ENCODE assay signal across 8 cellular contexts in genomic region chr9:97954550-97954989, GRCh38. TPM values are rescaled to one million over a fixed set of nuclear protein-coding genes. Genes with fewer than 3 reads are reported as not detected.
DNase-seq lines count a peak whose midpoint lies in the region; ATAC-seq and TF ChIP-seq lines count a peak whose summit lies in the region.

No MANE protein-coding gene starts in this region.

- H3K9me3 ChIP-seq in iPS DF 6.9 (ENCODE audit: control insufficient read depth, insufficient read depth, low read length): no peaks in the 10 kb centered on the region

- H3K27me3 ChIP-seq in BJ (ENCODE audit: control insufficient read depth, insufficient read depth, low read length) (peaks cover 1% of the 10 kb centered on the region; the same call in 1 of the 2 replicates), iPS DF 6.9 (ENCODE audit: control insufficient read depth, insufficient read depth, low read length) (no peaks in the 10 kb centered on the region)

- CTCF ChIA-PET in BJ (lab: Yijun Ruan, JAX): interaction anchor here (0.6 to 1.4 kb wide), 4 partner anchors 20 to 32 kb away, joined by 3 to 6 read pairs (median 3); partner anchors contain the start of gene TRMO

- TF ChIP-seq POLR2A in Raji (IDR thresholded peaks at IDR 0.05; ENCODE audit: insufficient read depth, low read depth, low read length): 0 out of 2 replicates have a peak, but pooled peaks have one; percentile 26

- ATAC-seq in HG03135 (IDR thresholded peaks at IDR 0.05; ENCODE audit: unreplicated experiment): no peak

- POLR2A ChIA-PET in BJ (lab: Charles Lee): no interaction called here

- H3K27ac ChIP-seq in iPS DF 6.9 (ENCODE audit: low read length): no peak overlapping the region

- DNase-seq in BJ (ENCODE audit: low read depth) (no peak), GM19240 (ENCODE audit: insufficient read length, low spot score) (peak; percentile 54), HuH-7 (ENCODE audit: low spot score) (peak; percentile 55), iPS DF 6.9 (ENCODE audit: low read depth, low spot score) (peak; percentile 41)
- peak; percentile 79 for DNase-seq in activated effector memory CD4-positive, alpha-beta T cell treated with anti-CD3 and anti-CD28 coated beads, Interleukin-2, amount 50 U/mL, for 16 hours
- DNase-seq in stimulated activated CD4-positive, alpha-beta T cell treated with anti-CD3 and anti-CD28 coated beads, Interleukin-4, amount 100 ng/mL, for 48 hours (ENCODE audit: low read depth in 2 of 2): peak; percentile 22 to 30

- H3K4me3 ChIP-seq in BJ (ENCODE audit: low read depth, low read length) (no peak overlapping the region), iPS DF 6.9 (ENCODE audit: low read length) (no peak overlapping the region)

- TF ChIP-seq CTCF in BJ (IDR thresholded peaks at IDR 0.05; ENCODE audit: insufficient read depth, low read depth, low read length): peak; percentile 47

- H3K36me3 ChIP-seq in BJ (ENCODE audit: control insufficient read depth, insufficient read depth, low read length) (no peaks in the 10 kb centered on the region), iPS DF 6.9 (ENCODE audit: control insufficient read depth, insufficient read depth, low read length) (no peaks in the 10 kb centered on the region)

- no peaks in the 10 kb centered on the region for H3K4me1 ChIP-seq in iPS DF 6.9 (ENCODE audit: control insufficient read depth, insufficient read depth, low read length)

RNA-seq across cellular contexts. Expression of gene HEMGN, which starts 16.6 kb away (rescaled TPM):
- not detected in 2 replicates for polyA plus RNA-seq in BJ (2011; rRNA removed)
- not detected in 2 replicates for polyA minus RNA-seq in BJ (2011; rRNA and poly(A)+ RNA removed)

RNA-seq across cellular contexts. Expression of gene ANP32B, which starts 28.6 kb away (rescaled TPM):
- polyA plus RNA-seq in BJ (2011; rRNA removed): 18.3 and 40.5 TPM in 2 replicates
- 15.9 and 21.7 TPM in 2 replicates for polyA minus RNA-seq in BJ (2011; rRNA and poly(A)+ RNA removed)

RNA-seq across cellular contexts. Expression of gene TRMO, which starts 32.3 kb away (rescaled TPM):
- 11.2 and 17.2 TPM in 2 replicates for polyA plus RNA-seq in BJ (2011; rRNA removed)
- polyA minus RNA-seq in BJ (2011; rRNA and poly(A)+ RNA removed): 5.9 and 6.2 TPM in 2 replicates
